8 cellular contexts compared by ENCODE assay signal in genomic region chr20:45880988-45881788, GRCh38. TPM values are rescaled to one million over a fixed set of nuclear protein-coding genes. Genes with fewer than 3 reads are reported as not detected.
DNase-seq lines count a peak whose midpoint lies in the region; ATAC-seq and TF ChIP-seq lines count a peak whose summit lies in the region.

ZSWIM1 (plus strand) TSS chr20:45881227; CDS start chr20:45882593, 1,366 bp downstream.

- H3K36me3 Mint-ChIP-seq in central memory CD8-positive, alpha-beta T cell (ENCODE audit: insufficient read depth), result peaks cover 13% of the 10 kb centered on the region

- H3K27ac Mint-ChIP-seq in central memory CD8-positive, alpha-beta T cell (ENCODE audit: low read depth), result peak within 1 kb of the TSS; percentile 90

- TF ChIP-seq CTCF in AG09319 (IDR thresholded peaks at IDR 0.05; ENCODE audit: low read depth, low read length) (no peak), spleen (IDR thresholded peaks at IDR 0.05 in 8 of 11, conservative IDR thresholded peaks at IDR 0.05 in 3 of 11) (peak in 2 of 11 experiments; percentile 14 to 20)

- H3K4me1 Mint-ChIP-seq in central memory CD8-positive, alpha-beta T cell, result peaks cover 26% of the 10 kb centered on the region

- no peak for TF ChIP-seq POLR2A in spleen (IDR thresholded peaks at IDR 0.05)

- WGBS in spleen, 5 donors, result 0 to 1% (median 1%) methylated on average over 22 to 23 of the region's 23 CpGs

- H3K4me1 ChIP-seq in spleen, result peaks cover 28 to 58% (median 47%) of the 10 kb centered on the region in 6 donors

- peak within 1 kb of the TSS; percentile 45 to 83 (median 54) for H3K4me3 ChIP-seq in spleen

- peak within 1 kb of the TSS; percentile 62 to 92 (median 83) for H3K27ac ChIP-seq in spleen

- H3K27me3 ChIP-seq in spleen (replicated peaks in 1 of 7), result no peaks in the 10 kb centered on the region

- H3K36me3 ChIP-seq in spleen, result peaks cover 0 to 67% (median 36%) of the 10 kb centered on the region in 6 donors

- H3K27me3 Mint-ChIP-seq in central memory CD8-positive, alpha-beta T cell, result no peaks in the 10 kb centered on the region

- intact Hi-C loops in spleen (cut with DNase I; ENCODE audit: low total_unique reads), result loop anchor here (10.0 kb wide), 1 partner anchor 86 kb away; the partner anchor contains the start of genes DNTTIP1 and WFDC3

- H3K9me3 Mint-ChIP-seq in central memory CD8-positive, alpha-beta T cell, result no peaks in the 10 kb centered on the region

- ATAC-seq in GM19025 (IDR thresholded peaks at IDR 0.05; ENCODE audit: low read depth, unreplicated experiment) (peak; percentile 98), HG03280 (IDR thresholded peaks at IDR 0.05; ENCODE audit: unreplicated experiment) (peak; percentile 99)
- peak; percentile 99 for ATAC-seq in central memory CD8-positive, alpha-beta T cell (replicated peaks; ENCODE audit: extremely low read depth, poor library complexity, severe bottlenecking)

- peak; percentile 98 for DNase-seq in AG09319 (ENCODE audit: extremely low read depth, low read depth)
- DNase-seq in NCI-H345 (lab: John Stamatoyannopoulos, UW), result peak; percentile 100
- peak; percentile 93 to 98 (median 95) for DNase-seq in activated CD4-positive, CD25-positive, alpha-beta regulatory T cell (lab: John Stamatoyannopoulos, UW)
- DNase-seq in central memory CD8-positive, alpha-beta T cell (ENCODE audit: low spot score in 2 of 2), result peak; percentile 99
- peak; percentile 98 for DNase-seq in iris pigment epithelial cell (ENCODE audit: low read depth)
- DNase-seq in spleen, result peak; percentile 99

- no peaks in the 10 kb centered on the region for H3K9me3 ChIP-seq in spleen

- peak within 1 kb of the TSS; percentile 76 for H3K4me3 Mint-ChIP-seq in central memory CD8-positive, alpha-beta T cell

RNA-seq across cellular contexts. Expression of gene ZSWIM1, which starts in this region (rescaled TPM):
- 10 to 100 TPM in 6 of 7 donors, 1 to 10 TPM in 1; 8.5 to 16.1 (median 11.1) TPM for total RNA-seq in spleen
- polyA plus RNA-seq in spleen, result 1 to 10 TPM; 3.7 to 5.5 (median 3.9) TPM

Comparison
In these comparisons a context has a peak if more than half of its experiments do, and no peak if none do; other contexts are left out.
1. Peak in every context shown above with its lines: DNase-seq, ATAC-seq, H3K4me3 ChIP-seq and H3K27ac ChIP-seq.